Comparison of ENCODE assay signal across 21 cellular contexts in the genomic region with DNA sequence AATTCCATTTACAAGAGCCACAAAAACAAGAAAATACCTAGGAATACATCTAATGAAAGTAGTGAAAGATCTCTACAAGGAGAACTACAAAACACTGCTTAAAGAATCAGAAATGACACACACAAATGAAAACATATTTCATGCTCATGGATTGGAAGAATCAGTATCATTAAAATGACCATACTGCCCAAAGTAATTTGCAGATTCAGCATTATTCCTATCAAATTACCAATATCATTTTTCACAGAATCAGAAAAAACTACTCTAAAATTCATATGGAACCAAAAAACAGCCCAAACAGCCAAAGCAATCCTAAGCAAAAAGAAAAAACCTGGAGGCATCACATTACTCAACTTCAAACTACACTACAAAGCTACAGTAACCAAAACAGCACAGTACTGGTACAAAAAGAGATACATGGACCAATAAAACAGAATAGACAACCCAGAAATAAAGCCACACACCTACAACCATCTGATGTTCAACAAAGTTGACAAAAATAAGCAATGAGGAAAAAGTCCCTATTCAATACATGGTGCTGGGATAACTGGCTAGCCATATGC. TPM values are rescaled to one million over a fixed set of nuclear protein-coding genes. Genes with fewer than 3 reads are reported as not detected.
DNase-seq lines count a peak whose midpoint lies in the region; ATAC-seq, FAIRE-seq and TF ChIP-seq lines count a peak whose summit lies in the region.
"Had no signal": no experiment of that assay in that cellular context is flagged by ENCODE, and none has a peak within 500 bp of the region (broad histone marks: within the 10 kb centered on the region; RNA-seq: fewer than 3 reads in every experiment).

No MANE protein-coding gene starts in this region.

- no peak overlapping the region for H3K27ac ChIP-seq in HepG2 (ENCODE audit: extremely low read length, insufficient read depth, low read length)
- H3K27ac ChIP-seq in right lobe of liver: no peak overlapping the region
- no peak overlapping the region for H3K27ac ChIP-seq in IMR-90 (ENCODE audit: insufficient read depth, low read length)
- H3K27ac ChIP-seq in H1 (ENCODE audit: low read depth, low read length): no peak overlapping the region
- H3K27ac ChIP-seq: 22Rv1, BLaER1 had no signal

- H3K36me3 ChIP-seq in HepG2 (replicated peaks in 1 of 2; ENCODE audit: control insufficient read depth in 1 of 2, insufficient read depth in 2 of 2, low read length in 2 of 2): peaks cover 5 to 9% of the 10 kb centered on the region in 2 experiments; a peak in 4 of 5 replicates
- peaks cover 0 to 2% (median 0%) of the 10 kb centered on the region in 4 donors for H3K36me3 ChIP-seq in right lobe of liver
- H3K36me3 ChIP-seq in IMR-90 (ENCODE audit: control insufficient read depth, insufficient read depth, low read length): peaks cover 4% of the 10 kb centered on the region; the same call in 1 of the 2 replicates
- no peaks in the 10 kb centered on the region for H3K36me3 ChIP-seq in H1 (ENCODE audit: control insufficient read depth in 2 of 4, insufficient read depth in 4 of 4, low read length in 3 of 4)

- dilution Hi-C loops in IMR-90 (cut with HindIII; ENCODE audit: low sequenced_read_pairs, unreplicated experiment): no loop called here

- no peak overlapping the region for H2AK9ac ChIP-seq in IMR-90 (replicated peaks; ENCODE audit: low read depth, low read length, poor library complexity)

- no peak overlapping the region for H3K4ac ChIP-seq in IMR-90 (ENCODE audit: low read depth, low read length)
- no peak overlapping the region for H3K4ac ChIP-seq in H1 (replicated peaks; ENCODE audit: insufficient read length, low read depth, low read length)

- in situ Hi-C loops in HepG2 (cut with HindIII; ENCODE audit: extremely low pct_ligation_motif_present, low pct_unique_long_range_greater_than_20kb): no loop called here
- in situ Hi-C loops in IMR-90 (cut with MboI; ENCODE audit: low sequenced_read_pairs): no loop called here

- H3K4me2 ChIP-seq in HepG2 (ENCODE audit: low read depth, low read length): no peak overlapping the region
- no peak overlapping the region for H3K4me2 ChIP-seq in IMR-90 (ENCODE audit: low read depth, low read length)
- H3K4me2 ChIP-seq in H1 (ENCODE audit: insufficient read depth in 1 of 2, low read depth in 2 of 2, low read length in 2 of 2): no peak overlapping the region
- H3K4me2 ChIP-seq: BLaER1 had no signal

- H2BK15ac ChIP-seq in IMR-90 (ENCODE audit: low read depth, low read length) (no peak overlapping the region), H1 (ENCODE audit: low read length) (no peak overlapping the region)

- FAIRE-seq in HepG2 (lab: Jason Lieb, UNC) (no peak), H1 (lab: Jason Lieb, UNC) (no peak)
- FAIRE-seq: D721Med, G401.6, GM12891 had no signal

- CTCF ChIA-PET in HepG2 (lab: Yijun Ruan, JAX; ENCODE audit: low intra/inter-chr PET ratio, low total read pairs) (no interaction called here), IMR-90 (lab: Yijun Ruan, JAX) (no interaction called here), H1 (lab: Charles Lee; ENCODE audit: partially characterized antibody) (no interaction called here)

- H2AK5ac ChIP-seq in IMR-90 (ENCODE audit: low read depth, low read length): no peak overlapping the region
- no peak overlapping the region for H2AK5ac ChIP-seq in H1 (ENCODE audit: low read depth, low read length)

- H3K18ac ChIP-seq in IMR-90 (ENCODE audit: low read depth, low read length) (no peak overlapping the region), H1 (ENCODE audit: extremely low read depth, low read length) (no peak overlapping the region)

- H2BK120ac ChIP-seq in IMR-90 (ENCODE audit: low read depth, low read length) (no peak overlapping the region), H1 (replicated peaks; ENCODE audit: low read depth, low read length) (no peak overlapping the region)

- TF ChIP-seq CTCF in HepG2 (CRISPR knock-in tag; IDR thresholded peaks at IDR 0.05) (no peak), right lobe of liver (IDR thresholded peaks at IDR 0.05) (no peak), IMR-90 (conservative IDR thresholded peaks at IDR 0.05; ENCODE audit: low read depth, low read length) (no peak), H1 (IDR thresholded peaks at IDR 0.05; ENCODE audit: control extremely low read depth in 1 of 3, insufficient read depth in 1 of 3, low read depth in 1 of 3, low read length in 3 of 3) (no peak)

- H3K23me2 ChIP-seq in H1 (ENCODE audit: low read depth, low read length): no peaks in the 10 kb centered on the region; the same call in 1 of the 2 replicates

- H4K91ac ChIP-seq in IMR-90 (ENCODE audit: insufficient read depth, low read depth, low read length) (no peak overlapping the region), H1 (replicated peaks; ENCODE audit: insufficient read length, low read length) (no peak overlapping the region)

- DNase-seq in HepG2 (ENCODE audit: low spot score): no peak
- no peak for DNase-seq in right lobe of liver
- DNase-seq in IMR-90: no peak
- DNase-seq in H1 (ENCODE audit: low read depth in 1 of 2, low spot score in 2 of 2): no peak
- DNase-seq in cortex of kidney (lab: John Stamatoyannopoulos, UW): no peak
- no peak for DNase-seq in effector CD4-positive, alpha-beta T cell
- DNase-seq: ACHN; BE2C; C1 segment of cervical spinal cord; Caco-2; Calu3; CD4-positive, alpha-beta memory T cell; CD4-positive, CD25-positive, alpha-beta regulatory T cell; CD8-positive, alpha-beta memory T cell; DMS79 treated with DMSO at 0.1 percent for 48 hours; GF-D8 had no signal

- intact Hi-C loops in HepG2 (cut with micrococcal nuclease; ENCODE audit: unreplicated experiment) (no loop called here), right lobe of liver (cut with DNase I) (no loop called here), IMR-90 (cut with micrococcal nuclease) (no loop called here)

- H3K56ac ChIP-seq in IMR-90 (ENCODE audit: extremely low read depth, insufficient read depth, low read length) (no peak overlapping the region), H1 (replicated peaks; ENCODE audit: insufficient read length, low read depth, low read length) (no peak overlapping the region)

- BruUV-seq in HepG2 (replicated peaks; lab: Mats Ljungman, UMichigan) (no TSS peak), IMR-90 (replicated peaks; lab: Mats Ljungman, UMichigan) (no TSS peak)

- H3K9ac ChIP-seq in HepG2 (ENCODE audit: insufficient read depth, low read depth, low read length) (no peak overlapping the region), IMR-90 (ENCODE audit: low read depth, low read length) (no peak overlapping the region), H1 (replicated peaks in 1 of 4; ENCODE audit: extremely low read depth in 1 of 4, low read depth in 3 of 4, low read length in 3 of 4) (no peak overlapping the region)
- H3K9ac ChIP-seq: BLaER1 had no signal

- H2BK5ac ChIP-seq in IMR-90 (ENCODE audit: low read depth, low read length, poor library complexity, severe bottlenecking): no peak overlapping the region
- H2BK5ac ChIP-seq in H1 (ENCODE audit: low read depth, low read length): no peak overlapping the region

- H3K79me1 ChIP-seq in IMR-90 (ENCODE audit: low read depth in 1 of 2, low read length in 2 of 2): peaks cover 35 to 60% of the 10 kb centered on the region in 2 experiments
- H3K79me1 ChIP-seq in H1 (ENCODE audit: low read depth, low read length): no peaks in the 10 kb centered on the region; the same call in 1 of the 2 replicates

- H3K27me3 ChIP-seq in HepG2 (ENCODE audit: control insufficient read depth in 1 of 2, insufficient read depth in 2 of 2, low read length in 2 of 2) (no peaks in the 10 kb centered on the region), right lobe of liver (no peaks in the 10 kb centered on the region), IMR-90 (ENCODE audit: control insufficient read depth, insufficient read depth, low read length) (no peaks in the 10 kb centered on the region), H1 (replicated peaks in 1 of 4; ENCODE audit: control insufficient read depth in 3 of 4, extremely low read depth in 1 of 4, insufficient read depth in 3 of 4, low read length in 3 of 4) (no peaks in the 10 kb centered on the region)
- H3K27me3 ChIP-seq: BE2C, BLaER1 had no signal

- no peak for TF ChIP-seq EP300 in HepG2 (IDR thresholded peaks at IDR 0.05; ENCODE audit: low read depth in 2 of 2, low read length in 2 of 2)
- TF ChIP-seq EP300 in HepG2 (CRISPR knock-in tag; IDR thresholded peaks at IDR 0.05; ENCODE audit: borderline replicate concordance): no peak
- no peak for TF ChIP-seq EP300 in H1 (IDR thresholded peaks at IDR 0.05; ENCODE audit: borderline replicate concordance in 1 of 2, low read depth in 2 of 2, low read length in 2 of 2)

- H3K23ac ChIP-seq in IMR-90 (ENCODE audit: low read depth, low read length) (no peak overlapping the region), H1 (ENCODE audit: insufficient read length) (no peak overlapping the region)

- H3K14ac ChIP-seq in IMR-90 (replicated peaks; ENCODE audit: low read depth, low read length) (no peak overlapping the region), H1 (ENCODE audit: insufficient read length) (no peak overlapping the region)

- H2BK20ac ChIP-seq in IMR-90 (ENCODE audit: low read depth, low read length) (no peak overlapping the region), H1 (ENCODE audit: low read length) (no peak overlapping the region)

- H2AFZ ChIP-seq in HepG2 (ENCODE audit: low read length) (no peak overlapping the region), IMR-90 (replicated peaks; ENCODE audit: low read length, poor library complexity) (no peak overlapping the region), H1 (ENCODE audit: low read length) (no peak overlapping the region)

- TF ChIP-seq RAD21 in HepG2 (CRISPR knock-in tag; IDR thresholded peaks at IDR 0.05) (no peak), IMR-90 (IDR thresholded peaks at IDR 0.05; ENCODE audit: low read length) (no peak), H1 (IDR thresholded peaks at IDR 0.05 in 1 of 2, conservative IDR thresholded peaks at IDR 0.05 in 1 of 2; ENCODE audit: low read depth in 2 of 2, low read length in 2 of 2) (no peak)

- H3K79me2 ChIP-seq in HepG2 (ENCODE audit: insufficient read depth, low read length) (peaks cover 92% of the 10 kb centered on the region), H1 (ENCODE audit: control insufficient read depth in 1 of 2, insufficient read depth in 2 of 2, low read length in 2 of 2) (peaks cover 0 to 3% of the 10 kb centered on the region in 2 experiments; a peak in 1 of 4 replicates)

- H4K8ac ChIP-seq in IMR-90 (ENCODE audit: low read depth in 2 of 2, low read length in 2 of 2) (no peak overlapping the region), H1 (ENCODE audit: extremely low read depth, insufficient read depth, low read length) (no peak overlapping the region)

- ATAC-seq in HepG2 (no peak), right lobe of liver (no peak), IMR-90 (ENCODE audit: low read depth) (no peak)

- H3K4me3 ChIP-seq in HepG2 (replicated peaks in 1 of 3; ENCODE audit: insufficient read depth in 1 of 3, low read depth in 2 of 3, low read length in 3 of 3) (no peak overlapping the region), right lobe of liver (no peak overlapping the region), IMR-90 (ENCODE audit: insufficient read depth, low read depth, low read length) (no peak overlapping the region), H1 (ENCODE audit: extremely low read depth in 1 of 4, insufficient read depth in 2 of 4, low read depth in 3 of 4, low read length in 4 of 4) (no peak overlapping the region)
- H3K4me3 ChIP-seq: BLaER1 had no signal

- H2BK12ac ChIP-seq in H1 (ENCODE audit: low read depth, low read length): no peak overlapping the region

- TF ChIP-seq POLR2A in HepG2 (IDR thresholded peaks at IDR 0.05; ENCODE audit: insufficient read depth in 1 of 2, low read depth in 2 of 2, low read length in 2 of 2): no peak
- no peak for TF ChIP-seq POLR2A in right lobe of liver (IDR thresholded peaks at IDR 0.05)
- no peak for TF ChIP-seq POLR2A in IMR-90 (IDR thresholded peaks at IDR 0.05; ENCODE audit: low read depth, low read length)
- TF ChIP-seq POLR2A in H1 (IDR thresholded peaks at IDR 0.05; ENCODE audit: control extremely low read depth in 1 of 2, low read depth in 2 of 2, low read length in 2 of 2): no peak

- H3K4me1 ChIP-seq in HepG2 (ENCODE audit: insufficient read depth, low read length) (peaks cover 27% of the 10 kb centered on the region), right lobe of liver (peaks cover 0 to 14% (median 0%) of the 10 kb centered on the region in 4 donors), IMR-90 (ENCODE audit: control insufficient read depth, insufficient read depth, low read length) (peaks cover 2% of the 10 kb centered on the region), H1 (replicated peaks in 1 of 4; ENCODE audit: control insufficient read depth in 3 of 4, insufficient read depth in 4 of 4, low read length in 3 of 4) (no peaks in the 10 kb centered on the region)

- peaks cover 17% of the 10 kb centered on the region for H3K9me3 ChIP-seq in HepG2 (ENCODE audit: low read length)
- H3K9me3 ChIP-seq in right lobe of liver: no peaks in the 10 kb centered on the region
- H3K9me3 ChIP-seq in IMR-90 (ENCODE audit: control insufficient read depth, insufficient read depth, low read length): peaks cover 2% of the 10 kb centered on the region; the same call in 1 of the 2 replicates
- no peaks in the 10 kb centered on the region for H3K9me3 ChIP-seq in H1 (ENCODE audit: insufficient read depth in 2 of 2, low read depth in 1 of 2, low read length in 1 of 2)
- H3K9me3 ChIP-seq: BE2C had no signal

- POLR2A ChIA-PET in HepG2 (lab: Yijun Ruan, JAX) (no interaction called here), IMR-90 (lab: Charles Lee; ENCODE audit: unreplicated experiment) (no interaction called here), H1 (lab: Charles Lee; ENCODE audit: partially characterized antibody) (no interaction called here)

- H4K5ac ChIP-seq in IMR-90 (ENCODE audit: low read depth, low read length) (no peak overlapping the region), H1 (ENCODE audit: insufficient read length, low read depth, low read length) (no peak overlapping the region)

- H3K9me1 ChIP-seq in IMR-90 (ENCODE audit: insufficient read depth, low read length): peaks cover 4% of the 10 kb centered on the region

- H4K20me1 ChIP-seq in HepG2 (ENCODE audit: insufficient read depth, low read length) (no peaks in the 10 kb centered on the region), IMR-90 (ENCODE audit: insufficient read depth, low read length) (peaks cover 22% of the 10 kb centered on the region), H1 (replicated peaks in 1 of 2; ENCODE audit: control insufficient read depth in 1 of 2, insufficient read depth in 2 of 2, low read length in 2 of 2) (peaks cover 2% of the 10 kb centered on the region in 2 experiments)

RNA-seq across cellular contexts. Expression of a gene that starts 24.3 kb away (rescaled TPM):
- total RNA-seq in HepG2 (2016; rRNA removed; fragmentation: Illumina TruSeq; extraction: Trizol) (31.3 and 48.0 TPM in 2 replicates), right lobe of liver (10 to 100 TPM in 4 of 6 experiments, 1 to 10 TPM in 2; 9.3 to 21.4 (median 12.5) TPM), IMR-90 (2012; rRNA removed) (15.4 and 24.4 TPM in 2 replicates)
- 90.3 and 96.9 TPM in 2 replicates for total RNA-seq in HepG2 (2016; cell fraction: cytosol; rRNA removed; fragmentation: Illumina TruSeq; extraction: Trizol; ENCODE audit: low read depth)
- 31.5 and 50.9 TPM in 2 replicates for total RNA-seq in HepG2 (2016; cell fraction: insoluble cytoplasmic fraction; rRNA removed; fragmentation: Illumina TruSeq; extraction: Trizol)
- total RNA-seq in HepG2 (2016; cell fraction: membrane; rRNA removed; fragmentation: Illumina TruSeq; extraction: Trizol): 39.0 and 57.5 TPM in 2 replicates
- total RNA-seq in HepG2 (2016; cell fraction: nucleus; rRNA removed; fragmentation: Illumina TruSeq; extraction: Trizol): 75.6 and 80.9 TPM in 2 replicates
- polyA plus RNA-seq in HepG2 (2011; rRNA removed) (11.3 and 12.8 TPM in 2 replicates), IMR-90 (2012; rRNA removed) (6.0 and 7.4 TPM in 2 replicates), H1 (2011; rRNA removed) (1.1 and 2.1 TPM in 2 replicates)
- polyA plus RNA-seq in HepG2 (2011; cell fraction: cytosol; rRNA removed): 5.3 and 8.5 TPM in 2 replicates
- polyA plus RNA-seq in HepG2 (2011; cell fraction: nucleus; rRNA removed): 7.9 and 9.3 TPM in 2 replicates
- 10.5 and 11.7 TPM in 2 replicates for polyA plus RNA-seq in HepG2 (2012)
- 2.4 and 2.7 TPM in 2 replicates for polyA plus RNA-seq in HepG2 (2016; cell fraction: cytosol; fragmentation: Illumina TruSeq; extraction: Trizol; ENCODE audit: low read depth)
- polyA plus RNA-seq in HepG2 (2016; cell fraction: insoluble cytoplasmic fraction; fragmentation: Illumina TruSeq; extraction: Trizol; ENCODE audit: low read depth): 34.0 and 36.3 TPM in 2 replicates
- 4.3 and 5.6 TPM in 2 replicates for polyA plus RNA-seq in HepG2 (2016; cell fraction: membrane; fragmentation: Illumina TruSeq; extraction: Trizol; ENCODE audit: low read depth)
- polyA plus RNA-seq in HepG2 (2016; cell fraction: nucleus; fragmentation: Illumina TruSeq; extraction: Trizol; ENCODE audit: insufficient read depth, low read depth): 30.6 and 34.2 TPM in 2 replicates
- polyA minus RNA-seq in HepG2 (2011; rRNA and poly(A)+ RNA removed; ENCODE audit: low replicate concordance): 12.1 and 22.3 TPM in 2 replicates
- polyA minus RNA-seq in HepG2 (2011; cell fraction: cytosol; rRNA and poly(A)+ RNA removed): 18.6 and 21.0 TPM in 2 replicates
- polyA minus RNA-seq in HepG2 (2011; cell fraction: nucleus; rRNA and poly(A)+ RNA removed): 90.9 and 94.9 TPM in 2 replicates
- polyA plus RNA-seq in IMR-90 (2012; cell fraction: cytosol; rRNA removed): 1.4 and 3.2 TPM in 2 replicates
- polyA plus RNA-seq in IMR-90 (2012; cell fraction: nucleus; rRNA removed; ENCODE audit: low replicate concordance): 2.2 and 19.3 TPM in 2 replicates
- 5.0 and 6.6 TPM in 2 replicates for total RNA-seq in H1 (2021; fragmentation: NEBNext Ultra II Directional; extraction: Animal tissue kit (Norgen Biotek cat#: 25700))
- 2.8 TPM for polyA plus RNA-seq in H1 (2011; cell fraction: cytosol; rRNA removed)
- 3.3 TPM for polyA plus RNA-seq in H1 (2011; cell fraction: nucleus; rRNA removed)
- polyA plus RNA-seq in H1 (2012, experiment 1 of 2): 1.8 to 3.4 TPM (median 2.1 TPM) in 4 replicates
- 0.17 TPM for polyA plus RNA-seq in H1 (2012, experiment 2 of 2)
- polyA plus RNA-seq in H1 (2013, experiment 1 of 2): 2.8 TPM
- polyA plus RNA-seq in H1 (2013, experiment 2 of 2): 2.5 TPM
- 9.4 and 12.6 TPM in 2 replicates for polyA minus RNA-seq in H1 (2011; rRNA and poly(A)+ RNA removed)
- 4.6 TPM for polyA minus RNA-seq in H1 (2011; cell fraction: cytosol; rRNA and poly(A)+ RNA removed)
- 27.3 TPM for polyA minus RNA-seq in H1 (2011; cell fraction: nucleus; rRNA and poly(A)+ RNA removed)
